Comparison of ENCODE assay signal across 15 cellular contexts in the genomic region with DNA sequence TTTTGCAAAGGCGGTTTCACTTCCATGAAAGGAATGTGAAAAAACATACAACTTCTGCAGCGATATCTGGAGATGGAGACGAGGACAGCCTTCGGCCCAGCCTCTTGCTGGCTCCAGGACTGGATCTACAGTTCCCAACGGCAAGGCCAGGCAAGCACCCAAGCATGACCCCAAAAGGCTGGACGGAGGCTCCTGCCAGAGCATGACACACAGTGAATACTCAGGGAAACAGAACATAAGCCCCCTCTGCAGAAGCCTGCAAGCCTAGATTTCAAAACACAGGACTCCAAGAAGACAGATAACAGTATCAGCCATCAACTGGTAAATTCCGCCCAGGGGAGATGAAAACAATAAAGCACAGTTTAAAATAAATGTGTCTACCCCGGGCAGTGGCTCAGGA. TPM values are rescaled to one million over a fixed set of nuclear protein-coding genes. Genes with fewer than 3 reads are reported as not detected.
DNase-seq lines count a peak whose midpoint lies in the region; ATAC-seq and TF ChIP-seq lines count a peak whose summit lies in the region.
"Had no signal": no experiment of that assay in that cellular context is flagged by ENCODE, and none has a peak within 500 bp of the region (broad histone marks: within the 10 kb centered on the region; RNA-seq: fewer than 3 reads in every experiment).

No MANE protein-coding gene starts in this region.

- peaks cover 50% of the 10 kb centered on the region for H3K4me1 Mint-ChIP-seq in T-helper 17 cell

- H4K20me1 ChIP-seq in SK-N-SH (ENCODE audit: insufficient read depth) = no peaks in the 10 kb centered on the region

- peaks cover 5% of the 10 kb centered on the region for H3K36me3 Mint-ChIP-seq in T-helper 17 cell (ENCODE audit: low read depth)

- peaks cover 0 to 30% of the 10 kb centered on the region in 2 experiments; a peak in 3 of 4 replicates for H3K4me1 ChIP-seq in SK-N-SH (ENCODE audit: control insufficient read depth in 1 of 2, insufficient read depth in 2 of 2, low read depth in 1 of 2, low read length in 1 of 2)

- H3K9me3 ChIP-seq in SK-N-SH = no peaks in the 10 kb centered on the region
- no peaks in the 10 kb centered on the region for H3K9me3 ChIP-seq in T-helper 17 cell (ENCODE audit: control insufficient read depth, low read length, poor library complexity, severe bottlenecking)

- peak overlapping the region; percentile 19 for H3K27ac Mint-ChIP-seq in T-helper 17 cell

- no peak for TF ChIP-seq EP300 in SK-N-SH (IDR thresholded peaks at IDR 0.05; ENCODE audit: borderline replicate concordance in 1 of 2, low read depth in 1 of 2, low read length in 1 of 2)

- intact Hi-C loops in sciatic nerve (cut with DNase I) = no loop called here

- TF ChIP-seq RAD21 in SK-N-SH (IDR thresholded peaks at IDR 0.05; ENCODE audit: low read length) = no peak

- H3K27me3 Mint-ChIP-seq in T-helper 17 cell = no peaks in the 10 kb centered on the region
- H3K27me3 Mint-ChIP-seq: stimulated activated memory B cell treated with anti-CD40 and anti-IgM and Interleukin-4, amounts not matched to agents 10 μg/mL and 1 μg/mL and 100 μg/mL, for 72 hours had no signal

- H3F3A ChIP-seq in SK-N-SH (replicated peaks; ENCODE audit: insufficient read depth) = peaks cover 7% of the 10 kb centered on the region

- POLR2A ChIA-PET in SK-N-SH (lab: Yijun Ruan, JAX) = no interaction called here

- no peak overlapping the region for H2AFZ ChIP-seq in SK-N-SH (ENCODE audit: low read depth)

- no peak for TF ChIP-seq CTCF in SK-N-SH (IDR thresholded peaks at IDR 0.05)

- peak overlapping the region; percentile 91 for H3K4me2 ChIP-seq in SK-N-SH

- peak overlapping the region in 1 of 2 experiments; percentile 62; a peak in 1 of 4 replicates for H3K27ac ChIP-seq in SK-N-SH (ENCODE audit: low read depth in 2 of 2, low read length in 1 of 2)
- H3K27ac ChIP-seq: 22Rv1 had no signal

- H3K9me2 ChIP-seq in SK-N-SH = no peaks in the 10 kb centered on the region

- DNase-seq in SK-N-SH (peak; percentile 55), T-helper 17 cell (no peak), glomerular visceral epithelial cell (ENCODE audit: extremely low spot score) (peak; percentile 65), sciatic nerve (ENCODE audit: low spot score) (peak; percentile 55), GM03348 (ENCODE audit: low spot score) (no peak), dermis blood vessel endothelial cell (no peak)
- DNase-seq: activated CD4-positive, alpha-beta T cell treated with anti-CD3 and anti-CD28 coated beads, Interleukin-2, amount 50 U/mL, for 4 hours; anterior cingulate cortex; EL; MV-4-11; NCI-H748 treated with DMSO at 0.1 percent for 48 hours had no signal

- WGBS in SK-N-SH (ENCODE audit: low lambda C conversion rate) = 75% methylated on average over 6 of the region's 8 CpGs

- H3K36me3 ChIP-seq in SK-N-SH (replicated peaks in 1 of 2; ENCODE audit: control insufficient read depth in 1 of 2, insufficient read depth in 2 of 2, low read length in 1 of 2) = peaks cover 0 to 12% of the 10 kb centered on the region in 2 experiments

- ATAC-seq in SK-N-SH treated with all-trans-retinoic acid at 6 μM for 48 hours (no peak), T-helper 17 cell (no peak), sciatic nerve (no peak), HG03095 (IDR thresholded peaks at IDR 0.05; ENCODE audit: unreplicated experiment) (no peak)
- ATAC-seq: stimulated activated memory B cell treated with anti-CD40 and anti-IgM and Interleukin-4, amounts not matched to agents 10 μg/mL and 1 μg/mL and 100 μg/mL, for 72 hours had no signal

- CTCF ChIA-PET in SK-N-SH (lab: Yijun Ruan, JAX) = no interaction called here

- peaks cover 81% of the 10 kb centered on the region for H3K79me2 ChIP-seq in SK-N-SH (ENCODE audit: insufficient read depth)

- peak overlapping the region in 1 of 2 experiments; percentile 81; a peak in 2 of 4 replicates for H3K4me3 ChIP-seq in SK-N-SH (ENCODE audit: low read depth in 2 of 2, low read length in 1 of 2)

- H3K9ac ChIP-seq in SK-N-SH = no peak overlapping the region

- H3K4me3 Mint-ChIP-seq in T-helper 17 cell = peak overlapping the region; percentile 94

- H3K27me3 ChIP-seq in SK-N-SH (ENCODE audit: insufficient read depth) = no peaks in the 10 kb centered on the region

TF ChIP-seq in SK-N-SH, 30 proteins besides CTCF, POLR2A, EP300 and RAD21:
- TF ChIP-seq GATA2 (CRISPR knock-in tag; IDR thresholded peaks at IDR 0.05) (peak; percentile 62), CHD2 (IDR thresholded peaks at IDR 0.05; ENCODE audit: low read length, partially characterized antibody) (no peak)

TF ChIP-seq in SK-N-SH treated with all-trans-retinoic acid at 6 μM for 48 hours, 23 proteins besides CTCF, POLR2A, EP300 and RAD21 (continues in another document):
- TF ChIP-seq, protein P1, sequence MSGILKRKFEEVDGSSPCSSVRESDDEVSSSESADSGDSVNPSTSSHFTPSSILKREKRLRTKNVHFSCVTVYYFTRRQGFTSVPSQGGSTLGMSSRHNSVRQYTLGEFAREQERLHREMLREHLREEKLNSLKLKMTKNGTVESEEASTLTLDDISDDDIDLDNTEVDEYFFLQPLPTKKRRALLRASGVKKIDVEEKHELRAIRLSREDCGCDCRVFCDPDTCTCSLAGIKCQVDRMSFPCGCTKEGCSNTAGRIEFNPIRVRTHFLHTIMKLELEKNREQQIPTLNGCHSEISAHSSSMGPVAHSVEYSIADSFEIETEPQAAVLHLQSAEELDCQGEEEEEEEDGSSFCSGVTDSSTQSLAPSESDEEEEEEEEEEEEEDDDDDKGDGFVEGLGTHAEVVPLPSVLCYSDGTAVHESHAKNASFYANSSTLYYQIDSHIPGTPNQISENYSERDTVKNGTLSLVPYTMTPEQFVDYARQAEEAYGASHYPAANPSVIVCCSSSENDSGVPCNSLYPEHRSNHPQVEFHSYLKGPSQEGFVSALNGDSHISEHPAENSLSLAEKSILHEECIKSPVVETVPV (CRISPR knock-in tag; IDR thresholded peaks at IDR 0.05) = no peak
- no peak for TF ChIP-seq ZC3H10 (CRISPR knock-in tag; IDR thresholded peaks at IDR 0.05)
- TF ChIP-seq, protein P2, sequence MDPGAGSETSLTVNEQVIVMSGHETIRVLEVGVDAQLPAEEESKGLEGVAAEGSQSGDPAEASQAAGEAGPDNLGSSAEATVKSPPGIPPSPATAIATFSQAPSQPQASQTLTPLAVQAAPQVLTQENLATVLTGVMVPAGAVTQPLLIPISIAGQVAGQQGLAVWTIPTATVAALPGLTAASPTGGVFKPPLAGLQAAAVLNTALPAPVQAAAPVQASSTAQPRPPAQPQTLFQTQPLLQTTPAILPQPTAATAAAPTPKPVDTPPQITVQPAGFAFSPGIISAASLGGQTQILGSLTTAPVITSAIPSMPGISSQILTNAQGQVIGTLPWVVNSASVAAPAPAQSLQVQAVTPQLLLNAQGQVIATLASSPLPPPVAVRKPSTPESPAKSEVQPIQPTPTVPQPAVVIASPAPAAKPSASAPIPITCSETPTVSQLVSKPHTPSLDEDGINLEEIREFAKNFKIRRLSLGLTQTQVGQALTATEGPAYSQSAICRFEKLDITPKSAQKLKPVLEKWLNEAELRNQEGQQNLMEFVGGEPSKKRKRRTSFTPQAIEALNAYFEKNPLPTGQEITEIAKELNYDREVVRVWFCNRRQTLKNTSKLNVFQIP (CRISPR knock-in tag; IDR thresholded peaks at IDR 0.05; ENCODE audit: borderline replicate concordance, low read depth) = no peak
- TF ChIP-seq ESRRG (CRISPR knock-in tag; IDR thresholded peaks at IDR 0.05) = no peak
- TF ChIP-seq ARNTL (CRISPR knock-in tag; IDR thresholded peaks at IDR 0.05; ENCODE audit: borderline replicate concordance, low read depth) = no peak
- no peak for TF ChIP-seq TOX (CRISPR knock-in tag; IDR thresholded peaks at IDR 0.05; ENCODE audit: borderline replicate concordance)
- TF ChIP-seq OSR1 (CRISPR knock-in tag; IDR thresholded peaks at IDR 0.05) = no peak
- no peak for TF ChIP-seq ZFP30 (CRISPR knock-in tag; IDR thresholded peaks at IDR 0.05)
- TF ChIP-seq CSDC2 (CRISPR knock-in tag; IDR thresholded peaks at IDR 0.05) = no peak
- no peak for TF ChIP-seq GLIS3 (CRISPR knock-in tag; IDR thresholded peaks at IDR 0.05)
- no peak for TF ChIP-seq ZNF565 (CRISPR knock-in tag; conservative IDR thresholded peaks at IDR 0.05; ENCODE audit: low read depth)
- TF ChIP-seq RARB (CRISPR knock-in tag; IDR thresholded peaks at IDR 0.05) = no peak
- no peak for TF ChIP-seq ZNF70 (CRISPR knock-in tag; IDR thresholded peaks at IDR 0.05)
- TF ChIP-seq ZNF8 (CRISPR knock-in tag; IDR thresholded peaks at IDR 0.05) = no peak
- TF ChIP-seq, protein P3, sequence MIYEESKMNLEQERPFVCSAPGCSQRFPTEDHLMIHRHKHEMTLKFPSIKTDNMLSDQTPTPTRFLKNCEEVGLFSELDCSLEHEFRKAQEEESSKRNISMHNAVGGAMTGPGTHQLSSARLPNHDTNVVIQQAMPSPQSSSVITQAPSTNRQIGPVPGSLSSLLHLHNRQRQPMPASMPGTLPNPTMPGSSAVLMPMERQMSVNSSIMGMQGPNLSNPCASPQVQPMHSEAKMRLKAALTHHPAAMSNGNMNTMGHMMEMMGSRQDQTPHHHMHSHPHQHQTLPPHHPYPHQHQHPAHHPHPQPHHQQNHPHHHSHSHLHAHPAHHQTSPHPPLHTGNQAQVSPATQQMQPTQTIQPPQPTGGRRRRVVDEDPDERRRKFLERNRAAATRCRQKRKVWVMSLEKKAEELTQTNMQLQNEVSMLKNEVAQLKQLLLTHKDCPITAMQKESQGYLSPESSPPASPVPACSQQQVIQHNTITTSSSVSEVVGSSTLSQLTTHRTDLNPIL (CRISPR knock-in tag; IDR thresholded peaks at IDR 0.05; ENCODE audit: low read depth) = no peak
- no peak for TF ChIP-seq PPARA (CRISPR knock-in tag; IDR thresholded peaks at IDR 0.05; ENCODE audit: borderline replicate concordance)

RNA-seq across cellular contexts. Expression of a gene that starts 3.3 kb away (rescaled TPM):
- polyA plus RNA-seq in SK-N-SH (2012; rRNA removed) = 10.0 and 11.2 TPM in 2 replicates
- 7.4 and 7.6 TPM in 2 replicates for polyA plus RNA-seq in SK-N-SH (2012; cell fraction: cytosol; rRNA removed)
- polyA plus RNA-seq in SK-N-SH (2012; cell fraction: nucleus; rRNA removed) = 44.8 and 57.8 TPM in 2 replicates
- total RNA-seq in T-helper 17 cell (1 to 10 TPM; 3.5 to 7.6 TPM), sciatic nerve (12.4 TPM), dermis blood vessel endothelial cell (6.0 and 10.9 TPM in 2 replicates)

RNA-seq across cellular contexts. Expression of a gene that starts 21.0 kb away (rescaled TPM):
- polyA plus RNA-seq in SK-N-SH (2012; rRNA removed) = 27.0 and 27.8 TPM in 2 replicates
- polyA plus RNA-seq in SK-N-SH (2012; cell fraction: cytosol; rRNA removed) = 20.1 and 23.8 TPM in 2 replicates
- 21.1 and 30.0 TPM in 2 replicates for polyA plus RNA-seq in SK-N-SH (2012; cell fraction: nucleus; rRNA removed)
- total RNA-seq in T-helper 17 cell (1 to 10 TPM; 7.1 to 8.4 TPM), sciatic nerve (11.1 TPM), dermis blood vessel endothelial cell (6.1 and 8.8 TPM in 2 replicates)

Comparison
In these comparisons a context has a peak if more than half of its experiments do, and no peak if none do; other contexts are left out.
1. DNase-seq: peak in SK-N-SH (single experiment), glomerular visceral epithelial cell (single experiment) and sciatic nerve (single experiment); none in T-helper 17 cell (0 of 3), GM03348 (single experiment) and dermis blood vessel endothelial cell (single experiment).